ENCODE assay signal across 22 cellular contexts in the genomic region with DNA sequence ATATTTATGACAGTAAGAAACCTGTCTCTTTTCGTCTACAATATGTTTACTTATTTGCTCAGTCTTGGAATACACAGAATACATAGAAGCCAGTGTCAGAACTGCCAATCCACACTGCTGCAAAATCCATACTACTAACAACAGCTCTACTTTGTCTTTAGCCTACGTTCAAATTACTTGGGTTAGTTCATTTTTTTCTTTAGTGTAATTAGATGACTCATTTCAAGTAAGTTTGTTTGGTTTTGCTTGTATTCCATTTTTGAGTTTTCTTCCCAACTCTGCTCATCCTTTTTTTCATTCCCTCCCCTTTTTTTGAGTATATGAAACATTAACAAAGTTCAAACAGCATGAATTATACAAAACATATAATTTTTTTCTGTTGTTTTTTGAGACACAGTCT.
"Had no signal": no experiment of that assay in that cellular context is flagged by ENCODE, and none has a peak within 500 bp of the region (broad histone marks: within the 10 kb centered on the region; RNA-seq: fewer than 3 reads in every experiment).

No MANE protein-coding gene starts in this region.

- H3K4me3 ChIP-seq: gastroesophageal sphincter, heart right ventricle, ovary, right lobe of liver, suprapubic skin had no signal

- H3K9me3 ChIP-seq: gastroesophageal sphincter, heart right ventricle, ovary, right lobe of liver, suprapubic skin had no signal

- H3K27me3 ChIP-seq: brain microvascular endothelial cell, gastroesophageal sphincter, heart right ventricle, ovary, right lobe of liver, suprapubic skin had no signal

- H3K27ac ChIP-seq: brain microvascular endothelial cell, gastroesophageal sphincter, heart right ventricle, ovary, suprapubic skin had no signal

- H3K36me3 ChIP-seq: brain microvascular endothelial cell, ovary, right lobe of liver, suprapubic skin had no signal

- H3K4me3 Mint-ChIP-seq: activated CD4-positive, alpha-beta T cell treated with anti-CD3 and anti-CD28 coated beads, Interleukin-2, amount 10 ng/mL, durations not matched to agents 24 days and 14 days; activated CD8-positive, alpha-beta T cell treated with anti-CD3 and anti-CD28 coated beads, Interleukin-2, amount 10 ng/mL, durations not matched to agents 7 days and 5 days; activated naive CD4-positive, alpha-beta T cell treated with anti-CD3 and anti-CD28 coated beads, Interleukin-2, amount 10 ng/mL, durations not matched to agents 7 days and 5 days; activated naive CD8-positive, alpha-beta T cell treated with anti-CD3 and anti-CD28 coated beads, Interleukin-2, amount 50 U/mL, for 24 hours; activated T-cell treated with anti-CD3 and anti-CD28 coated beads, Interleukin-2, amount 50 U/mL, for 24 hours; naive thymus-derived CD8-positive, alpha-beta T cell; stimulated activated naive CD8-positive, alpha-beta T cell treated with anti-CD3 and anti-CD28 coated beads, Interleukin-15, amount 100 ng/mL, for 72 hours; type B pancreatic cell had no signal

- DNase-seq: activated CD4-positive, alpha-beta T cell treated with anti-CD3 and anti-CD28 coated beads, Interleukin-2, amount 10 ng/mL, durations not matched to agents 24 days and 14 days; activated CD8-positive, alpha-beta T cell treated with anti-CD3 and anti-CD28 coated beads, Interleukin-2, amount 10 ng/mL, durations not matched to agents 7 days and 5 days; activated effector memory CD4-positive, alpha-beta T cell treated with Interleukin-2 at 50 U/mL for 16 hours; activated naive CD4-positive, alpha-beta T cell treated with anti-CD3 and anti-CD28 coated beads, Interleukin-2, amount 10 ng/mL, durations not matched to agents 7 days and 5 days; activated naive CD8-positive, alpha-beta T cell treated with anti-CD3 and anti-CD28 coated beads, Interleukin-2, amount 50 U/mL, for 24 hours; activated T-cell treated with anti-CD3 and anti-CD28 coated beads, Interleukin-2, amount 50 U/mL, for 24 hours; aorta; brain microvascular endothelial cell; cerebellar nuclear complex; cortex of kidney; erythroblast; heart right ventricle; mesenchymal stem cell; naive thymus-derived CD8-positive, alpha-beta T cell; ovary; right lobe of liver; small intestine; stimulated activated CD4-positive, alpha-beta T cell treated with anti-CD3 and anti-CD28 coated beads, Interleukin-4, amount 100 ng/mL, for 1 hour; stimulated activated naive CD8-positive, alpha-beta T cell treated with anti-CD3 and anti-CD28 coated beads, Interleukin-15, amount 100 ng/mL, for 72 hours had no signal

- H3K27me3 Mint-ChIP-seq: activated CD4-positive, alpha-beta T cell treated with anti-CD3 and anti-CD28 coated beads, Interleukin-2, amount 10 ng/mL, durations not matched to agents 24 days and 14 days; activated naive CD4-positive, alpha-beta T cell treated with anti-CD3 and anti-CD28 coated beads, Interleukin-2, amount 10 ng/mL, durations not matched to agents 7 days and 5 days; activated naive CD8-positive, alpha-beta T cell treated with anti-CD3 and anti-CD28 coated beads, Interleukin-2, amount 50 U/mL, for 24 hours; activated T-cell treated with anti-CD3 and anti-CD28 coated beads, Interleukin-2, amount 50 U/mL, for 24 hours; naive thymus-derived CD8-positive, alpha-beta T cell; stimulated activated naive CD8-positive, alpha-beta T cell treated with anti-CD3 and anti-CD28 coated beads, Interleukin-15, amount 100 ng/mL, for 72 hours; type B pancreatic cell had no signal

- ATAC-seq: activated CD8-positive, alpha-beta T cell treated with anti-CD3 and anti-CD28 coated beads, Interleukin-2, amount 10 ng/mL, durations not matched to agents 7 days and 5 days; activated naive CD8-positive, alpha-beta T cell treated with anti-CD3 and anti-CD28 coated beads, Interleukin-2, amount 50 U/mL, for 24 hours; gastroesophageal sphincter; heart right ventricle; naive thymus-derived CD8-positive, alpha-beta T cell; right lobe of liver; stimulated activated naive CD8-positive, alpha-beta T cell treated with anti-CD3 and anti-CD28 coated beads, Interleukin-15, amount 100 ng/mL, for 72 hours had no signal

- H3K27ac Mint-ChIP-seq: activated CD4-positive, alpha-beta T cell treated with anti-CD3 and anti-CD28 coated beads, Interleukin-2, amount 10 ng/mL, durations not matched to agents 24 days and 14 days; activated CD8-positive, alpha-beta T cell treated with anti-CD3 and anti-CD28 coated beads, Interleukin-2, amount 10 ng/mL, durations not matched to agents 7 days and 5 days; activated naive CD4-positive, alpha-beta T cell treated with anti-CD3 and anti-CD28 coated beads, Interleukin-2, amount 10 ng/mL, durations not matched to agents 7 days and 5 days; activated naive CD8-positive, alpha-beta T cell treated with anti-CD3 and anti-CD28 coated beads, Interleukin-2, amount 50 U/mL, for 24 hours; activated T-cell treated with anti-CD3 and anti-CD28 coated beads, Interleukin-2, amount 50 U/mL, for 24 hours; type B pancreatic cell had no signal

- H3K9me3 Mint-ChIP-seq: activated CD4-positive, alpha-beta T cell treated with anti-CD3 and anti-CD28 coated beads, Interleukin-2, amount 10 ng/mL, durations not matched to agents 24 days and 14 days; activated naive CD4-positive, alpha-beta T cell treated with anti-CD3 and anti-CD28 coated beads, Interleukin-2, amount 10 ng/mL, durations not matched to agents 7 days and 5 days; activated naive CD8-positive, alpha-beta T cell treated with anti-CD3 and anti-CD28 coated beads, Interleukin-2, amount 50 U/mL, for 24 hours; activated T-cell treated with anti-CD3 and anti-CD28 coated beads, Interleukin-2, amount 50 U/mL, for 24 hours; naive thymus-derived CD8-positive, alpha-beta T cell; stimulated activated naive CD8-positive, alpha-beta T cell treated with anti-CD3 and anti-CD28 coated beads, Interleukin-15, amount 100 ng/mL, for 72 hours; type B pancreatic cell had no signal
